ENCODE assay signal across 10 cellular contexts in the genomic region with DNA sequence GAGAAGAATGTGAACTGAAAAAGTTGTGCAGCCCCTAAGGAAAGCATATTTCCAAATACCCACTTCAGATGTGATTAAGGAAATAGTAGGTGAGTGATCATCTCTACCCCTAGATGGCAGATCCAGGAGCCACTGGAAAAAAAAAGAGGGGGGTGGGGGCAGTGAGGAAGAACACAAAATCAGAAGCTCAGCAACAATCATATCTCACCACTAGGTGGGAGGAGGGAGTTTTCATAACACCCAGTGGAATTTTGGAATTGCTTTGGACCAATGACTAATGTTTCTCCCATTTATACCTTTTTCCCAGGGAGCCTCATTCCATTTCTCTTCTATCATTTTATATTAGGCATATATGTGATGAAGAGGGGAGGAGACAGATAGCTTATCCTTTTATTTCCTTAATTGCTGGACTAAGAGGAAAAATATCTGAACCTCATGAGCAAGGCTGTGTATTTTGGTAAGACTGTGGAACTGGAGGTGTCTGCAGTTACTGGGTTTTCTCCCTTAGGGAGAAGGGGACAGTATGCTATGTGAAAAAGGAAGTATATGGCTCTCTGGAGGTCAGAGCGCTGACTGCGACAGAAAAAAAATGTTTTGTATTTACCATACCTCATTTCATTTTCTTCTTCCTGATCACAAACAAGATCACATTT.
DNase-seq lines count a peak whose midpoint lies in the region; ATAC-seq and TF ChIP-seq lines count a peak whose summit lies in the region.
"Had no signal": no experiment of that assay in that cellular context is flagged by ENCODE, and none has a peak within 500 bp of the region (broad histone marks: within the 10 kb centered on the region; RNA-seq: fewer than 3 reads in every experiment).

No MANE protein-coding gene starts in this region.

- no peak for TF ChIP-seq CTCF in activated CD8-positive, alpha-beta T cell treated with anti-CD3 and anti-CD28 coated beads for 36 hours (IDR thresholded peaks at IDR 0.05)

- H3K36me3 Mint-ChIP-seq in activated T-helper 17 cell treated with anti-CD3 and anti-CD28 coated beads, Interleukin-2, amount 50 U/mL, for 72 hours (ENCODE audit: low read depth) = no peaks in the 10 kb centered on the region
- H3K36me3 Mint-ChIP-seq in activated CD8-positive, alpha-beta T cell treated with anti-CD3 and anti-CD28 coated beads for 36 hours (ENCODE audit: low read depth) = no peaks in the 10 kb centered on the region

- intact Hi-C loops in activated CD8-positive, alpha-beta T cell treated with anti-CD3 and anti-CD28 coated beads for 36 hours (cut with micrococcal nuclease) = no loop called here

- CTCF ChIA-PET in activated CD8-positive, alpha-beta T cell treated with anti-CD3 and anti-CD28 coated beads for 36 hours (lab: Charles Lee) = no interaction called here

- in situ Hi-C loops in G401 (cut with HindIII; ENCODE audit: low sequenced_read_pairs) = no loop called here

- H3K27me3 Mint-ChIP-seq in activated T-helper 17 cell treated with anti-CD3 and anti-CD28 coated beads, Interleukin-2, amount 50 U/mL, for 72 hours = no peaks in the 10 kb centered on the region
- peaks cover 2% of the 10 kb centered on the region for H3K27me3 Mint-ChIP-seq in activated CD8-positive, alpha-beta T cell treated with anti-CD3 and anti-CD28 coated beads for 36 hours

- no peak for ATAC-seq in activated T-helper 17 cell treated with anti-CD3 and anti-CD28 coated beads, Interleukin-2, amount 50 U/mL, for 72 hours (replicated peaks)
- ATAC-seq in activated CD8-positive, alpha-beta T cell treated with anti-CD3 and anti-CD28 coated beads for 36 hours = no peak

- no peaks in the 10 kb centered on the region for H3K9me3 Mint-ChIP-seq in activated T-helper 17 cell treated with anti-CD3 and anti-CD28 coated beads, Interleukin-2, amount 50 U/mL, for 72 hours
- H3K9me3 Mint-ChIP-seq in activated CD8-positive, alpha-beta T cell treated with anti-CD3 and anti-CD28 coated beads for 36 hours = no peaks in the 10 kb centered on the region
- H3K9me3 Mint-ChIP-seq: T-helper 1 cell treated with Interleukin-12 subunit alpha and Interleukin-12 subunit beta and Interleukin-4 antibody, amounts not matched to agents 30 μg/mL and 1 μg/mL, for 36 hours had no signal

- no peaks in the 10 kb centered on the region for H3K4me1 Mint-ChIP-seq in activated T-helper 17 cell treated with anti-CD3 and anti-CD28 coated beads, Interleukin-2, amount 50 U/mL, for 72 hours
- no peaks in the 10 kb centered on the region for H3K4me1 Mint-ChIP-seq in activated CD8-positive, alpha-beta T cell treated with anti-CD3 and anti-CD28 coated beads for 36 hours (ENCODE audit: low read depth)

- TF ChIP-seq POLR2A in erythroblast (IDR thresholded peaks at IDR 0.05; ENCODE audit: low read length) = no peak

- DNase-seq in A172 (ENCODE audit: low spot score) = peak; percentile 72
- DNase-seq in G401 (ENCODE audit: low spot score) = peak; percentile 51
- DNase-seq in NCI-H2171 (lab: John Stamatoyannopoulos, UW) = peak; percentile 38
- DNase-seq in erythroblast (lab: John Stamatoyannopoulos, UW) = peak; percentile 11 to 19
- no peak for DNase-seq in T-helper 1 cell
- no peak for DNase-seq in activated CD8-positive, alpha-beta T cell treated with anti-CD3 and anti-CD28 coated beads for 36 hours
- DNase-seq in NCI-H446 treated with DMSO at 0.1 percent for 48 hours (lab: John Stamatoyannopoulos, UW) = no peak
- DNase-seq: cerebellar nuclear complex had no signal

- H3K4me3 Mint-ChIP-seq in activated T-helper 17 cell treated with anti-CD3 and anti-CD28 coated beads, Interleukin-2, amount 50 U/mL, for 72 hours = no peak overlapping the region
- H3K4me3 Mint-ChIP-seq in activated CD8-positive, alpha-beta T cell treated with anti-CD3 and anti-CD28 coated beads for 36 hours = no peak overlapping the region
- H3K4me3 Mint-ChIP-seq: T-helper 1 cell treated with Interleukin-12 subunit alpha and Interleukin-12 subunit beta and Interleukin-4 antibody, amounts not matched to agents 30 μg/mL and 1 μg/mL, for 36 hours had no signal

- H3K27ac Mint-ChIP-seq in activated T-helper 17 cell treated with anti-CD3 and anti-CD28 coated beads, Interleukin-2, amount 50 U/mL, for 72 hours = no peak overlapping the region
- no peak overlapping the region for H3K27ac Mint-ChIP-seq in activated CD8-positive, alpha-beta T cell treated with anti-CD3 and anti-CD28 coated beads for 36 hours
- H3K27ac Mint-ChIP-seq: T-helper 1 cell treated with Interleukin-12 subunit alpha and Interleukin-12 subunit beta and Interleukin-4 antibody, amounts not matched to agents 30 μg/mL and 1 μg/mL, for 36 hours had no signal

- POLR2A ChIA-PET in activated CD8-positive, alpha-beta T cell treated with anti-CD3 and anti-CD28 coated beads for 36 hours (lab: Charles Lee) = no interaction called here

Comparison
In these comparisons a context has a peak if more than half of its experiments do, and no peak if none do; other contexts are left out.
1. DNase-seq: peak in A172 (single experiment), G401 (single experiment), NCI-H2171 (single experiment) and erythroblast (2 of 2); none in T-helper 1 cell (0 of 5), activated CD8-positive, alpha-beta T cell treated with anti-CD3 and anti-CD28 coated beads for 36 hours (single experiment) and NCI-H446 treated with DMSO at 0.1 percent for 48 hours (single experiment).